9 cellular contexts compared by ENCODE assay signal in the genomic region with DNA sequence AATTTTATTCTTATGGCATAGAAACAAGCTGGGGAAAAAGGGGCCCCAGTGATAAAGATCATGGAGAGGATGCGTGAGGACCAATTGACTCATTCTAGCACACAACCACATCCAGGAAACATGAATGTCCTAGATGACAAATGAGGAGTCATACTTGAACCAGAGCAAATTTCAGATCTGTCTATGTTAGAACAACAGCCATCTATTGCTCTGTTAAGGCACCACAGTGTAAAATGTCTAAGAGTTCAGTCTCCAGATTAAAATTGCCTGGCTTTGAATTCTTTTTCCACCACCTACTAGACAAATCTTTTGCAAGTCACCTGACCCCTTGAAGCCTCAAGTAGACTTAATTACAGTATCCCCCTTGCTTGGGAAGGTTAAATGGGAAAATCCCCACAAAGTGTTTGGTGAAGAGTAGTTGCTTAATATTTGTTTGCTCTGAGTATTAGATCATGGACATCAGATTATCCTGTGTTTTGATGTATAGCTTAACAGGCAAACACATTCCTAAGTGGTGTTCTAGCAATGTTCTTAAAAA.
DNase-seq lines count a peak whose midpoint lies in the region; ATAC-seq and TF ChIP-seq lines count a peak whose summit lies in the region.
"Had no signal": no experiment of that assay in that cellular context is flagged by ENCODE, and none has a peak within 500 bp of the region (broad histone marks: within the 10 kb centered on the region; RNA-seq: fewer than 3 reads in every experiment).

No MANE protein-coding gene starts in this region.

- no peak overlapping the region for H3K4me3 Mint-ChIP-seq in T-helper 17 cell
- no peak overlapping the region for H3K4me3 Mint-ChIP-seq in Calu3 (ENCODE audit: low read depth, unreplicated experiment)
- H3K4me3 Mint-ChIP-seq: neural crest cell had no signal

- WGBS in tibial nerve, 2 donors, result 61 to 77% methylated on average over 1 of the region's 1 CpG

- peaks cover 67% of the 10 kb centered on the region for H3K4me1 ChIP-seq in foreskin keratinocyte
- peaks cover 0 to 24% (median 0%) of the 10 kb centered on the region in 4 donors for H3K4me1 ChIP-seq in tibial nerve
- no peaks in the 10 kb centered on the region for H3K4me1 ChIP-seq in SJCRH30

- TF ChIP-seq CTCF in foreskin keratinocyte (conservative IDR thresholded peaks at IDR 0.05) (no peak), tibial nerve (IDR thresholded peaks at IDR 0.05) (no peak), Calu3 (IDR thresholded peaks at IDR 0.05; ENCODE audit: unreplicated experiment) (no peak)

- CTCF ChIA-PET in Calu3 (lab: Charles Lee), result no interaction called here

- TF ChIP-seq POLR2A in tibial nerve (IDR thresholded peaks at IDR 0.05), result no peak

- ATAC-seq in GM18520 (IDR thresholded peaks at IDR 0.05; ENCODE audit: unreplicated experiment) (peak; percentile 78), HG02938 (IDR thresholded peaks at IDR 0.05; ENCODE audit: unreplicated experiment) (peak; percentile 94), T-helper 17 cell (peak; percentile 68), foreskin keratinocyte (peak; percentile 95), left ventricle myocardium superior (no peak)

- H3K9me3 Mint-ChIP-seq in Calu3 (ENCODE audit: low read depth, unreplicated experiment), result no peaks in the 10 kb centered on the region
- H3K9me3 Mint-ChIP-seq: neural crest cell had no signal

- H3K36me3 ChIP-seq in tibial nerve, result no peaks in the 10 kb centered on the region
- H3K36me3 ChIP-seq in SJCRH30, result no peaks in the 10 kb centered on the region

- no peak overlapping the region for H3K4me3 ChIP-seq in tibial nerve
- no peak overlapping the region for H3K4me3 ChIP-seq in SJCRH30

- BruUV-seq in Calu3 (replicated peaks; lab: Mats Ljungman, UMichigan), result no TSS peak

- H3K9me3 ChIP-seq in T-helper 17 cell (ENCODE audit: control insufficient read depth, low read length, poor library complexity, severe bottlenecking) (no peaks in the 10 kb centered on the region), tibial nerve (no peaks in the 10 kb centered on the region), SJCRH30 (replicated peaks) (no peaks in the 10 kb centered on the region)

- intact Hi-C loops in left ventricle myocardium superior (cut with micrococcal nuclease) (no loop called here), Calu3 (cut with micrococcal nuclease; ENCODE audit: unreplicated experiment) (loop anchor here (10.0 kb wide), 1 partner anchor 233 kb away; no protein-coding TSS in a partner anchor)

- peak overlapping the region; percentile 33 for H3K27ac ChIP-seq in foreskin keratinocyte
- H3K27ac ChIP-seq in tibial nerve, result peak overlapping the region in 1 of 4 donors; percentile 15
- H3K27ac ChIP-seq in SJCRH30, result no peak overlapping the region

- H3K36me3 Mint-ChIP-seq in T-helper 17 cell (ENCODE audit: low read depth) (no peaks in the 10 kb centered on the region), Calu3 (ENCODE audit: insufficient read depth, unreplicated experiment) (no peaks in the 10 kb centered on the region)

- H3K4me1 Mint-ChIP-seq in T-helper 17 cell (peaks cover 26% of the 10 kb centered on the region), Calu3 (ENCODE audit: low read depth, unreplicated experiment) (peaks cover 50% of the 10 kb centered on the region)

- H3K27me3 ChIP-seq in foreskin keratinocyte, result no peaks in the 10 kb centered on the region
- H3K27me3 ChIP-seq in tibial nerve, result no peaks in the 10 kb centered on the region
- H3K27me3 ChIP-seq in SJCRH30, result no peaks in the 10 kb centered on the region

- H3K27ac Mint-ChIP-seq in T-helper 17 cell (no peak overlapping the region), Calu3 (ENCODE audit: unreplicated experiment) (no peak overlapping the region)

- TF ChIP-seq EP300 in tibial nerve (IDR thresholded peaks at IDR 0.05), result no peak

- H3K27me3 Mint-ChIP-seq in T-helper 17 cell (peaks cover 10% of the 10 kb centered on the region), Calu3 (ENCODE audit: unreplicated experiment) (no peaks in the 10 kb centered on the region)

- DNase-seq in T-helper 17 cell (no peak), foreskin keratinocyte (peak; percentile 95 to 97), left ventricle myocardium superior (no peak), tibial nerve (ENCODE audit: low spot score in 2 of 2) (no peak), SJCRH30 (no peak), Calu3 (no peak)

Comparison
In these comparisons a context has a peak if more than half of its experiments do, and no peak if none do; other contexts are left out.
1. DNase-seq: peak in foreskin keratinocyte (2 of 2); none in T-helper 17 cell (0 of 3), left ventricle myocardium superior (single experiment), tibial nerve (0 of 2), SJCRH30 (0 of 2) and Calu3 (single experiment).